In genomic region chr14:103716091-103716801, GRCh38 we compare ENCODE assay signal across 8 cellular contexts. TPM values are rescaled to one million over a fixed set of nuclear protein-coding genes. Genes with fewer than 3 reads are reported as not detected.
DNase-seq lines count a peak whose midpoint lies in the region; ATAC-seq and TF ChIP-seq lines count a peak whose summit lies in the region.

No MANE protein-coding gene starts in this region.

- H3K4me3 ChIP-seq in BJ (ENCODE audit: low read depth, low read length) (peak overlapping the region; percentile 81), Karpas-422 (ENCODE audit: low read length) (peak overlapping the region; percentile 87)

- H3K27me3 ChIP-seq in BJ (ENCODE audit: control insufficient read depth, insufficient read depth, low read length) (no peaks in the 10 kb centered on the region), Karpas-422 (ENCODE audit: low read length) (no peaks in the 10 kb centered on the region)

- no peaks in the 10 kb centered on the region for H3K9me3 ChIP-seq in Karpas-422 (ENCODE audit: low read length)

- H3K4me3 Mint-ChIP-seq in MCF 10A (ENCODE audit: unreplicated experiment), result peak overlapping the region; percentile 94

- H3K36me3 ChIP-seq in BJ (ENCODE audit: control insufficient read depth, insufficient read depth, low read length), result peaks cover 2% of the 10 kb centered on the region; the same call in 1 of the 2 replicates
- H3K36me3 ChIP-seq in Karpas-422 (ENCODE audit: insufficient read depth, low read length), result peaks cover 4% of the 10 kb centered on the region

- H3K9me2 ChIP-seq in Karpas-422 (replicated peaks; ENCODE audit: insufficient read depth, low read length), result no peaks in the 10 kb centered on the region

- ATAC-seq in GM18907 (IDR thresholded peaks at IDR 0.05; ENCODE audit: unreplicated experiment), result peak; percentile 0
- peak; percentile 4 for ATAC-seq in left lobe of liver
- no peak for ATAC-seq in GM21786 (IDR thresholded peaks at IDR 0.05; ENCODE audit: unreplicated experiment)

- no peaks in the 10 kb centered on the region for H3K9me3 Mint-ChIP-seq in MCF 10A (ENCODE audit: unreplicated experiment)

- H3K36me3 Mint-ChIP-seq in MCF 10A (ENCODE audit: insufficient read depth, unreplicated experiment), result peaks cover under 1% of the 10 kb centered on the region

- DNase-seq in BJ (ENCODE audit: low read depth) (no peak), Karpas-422 (peak; percentile 69), MCF 10A (ENCODE audit: unreplicated experiment) (no peak), left lobe of liver (ENCODE audit: low spot score) (no peak), substantia nigra (lab: John Stamatoyannopoulos, UW) (peak in 3 of 49 donors; percentile 25 to 89 (median 63)), NCI-H774 (lab: John Stamatoyannopoulos, UW) (no peak)

- POLR2A ChIA-PET in BJ (lab: Charles Lee), result interaction anchor here (0.8 kb wide), 1 partner anchor 12 kb away, joined by 4 read pairs; no protein-coding TSS in a partner anchor
- POLR2A ChIA-PET in MCF 10A (lab: Yijun Ruan, JAX), result interaction anchor here (1.0 to 2.5 kb wide), 10 partner anchors 12 to 330 kb away, joined by 3 to 7 read pairs (median 4); partner anchors contain the start of genes BAG5, COA8 and KLC1

- BruUV-seq in MCF 10A (replicated peaks; lab: Mats Ljungman, UMichigan), result no TSS peak

- H3K4me1 ChIP-seq in Karpas-422 (ENCODE audit: low read length), result peaks cover 41% of the 10 kb centered on the region

- peak overlapping the region; percentile 36; the same call in 1 of the 2 replicates for H3K27ac ChIP-seq in Karpas-422 (ENCODE audit: low read length)
- peak overlapping the region; percentile 38 for H3K27ac ChIP-seq in substantia nigra (ENCODE audit: low read depth, low read length, poor library complexity, severe bottlenecking)

- peak overlapping the region; percentile 32; the same call in 1 of the 2 replicates for H2AFZ ChIP-seq in Karpas-422 (ENCODE audit: low read length)

- H3K79me2 ChIP-seq in Karpas-422 (ENCODE audit: low read length), result peaks cover 90% of the 10 kb centered on the region

- H3K9ac ChIP-seq in Karpas-422 (ENCODE audit: low read length), result peak overlapping the region; percentile 87

- TF ChIP-seq CTCF in BJ (IDR thresholded peaks at IDR 0.05; ENCODE audit: insufficient read depth, low read depth, low read length), result no peak
- TF ChIP-seq CTCF in MCF 10A (IDR thresholded peaks at IDR 0.05; ENCODE audit: unreplicated experiment), result no peak

- intact Hi-C loops in MCF 10A (cut with micrococcal nuclease), result loop anchor here (10.0 kb wide), 2 partner anchors 91 to 141 kb away; partner anchors contain the start of gene KLC1

- CTCF ChIA-PET in BJ (lab: Yijun Ruan, JAX), result interaction anchor here (1.0 to 1.6 kb wide), 2 partner anchors 28 to 92 kb away, joined by 3 to 4 read pairs; no protein-coding TSS in a partner anchor
- CTCF ChIA-PET in MCF 10A (lab: Yijun Ruan, JAX), result interaction anchor here (0.5 to 0.9 kb wide), 3 partner anchors 9 to 67 kb away, joined by 3 read pairs; no protein-coding TSS in a partner anchor

- H3K27me3 Mint-ChIP-seq in MCF 10A (ENCODE audit: insufficient read depth, unreplicated experiment), result no peaks in the 10 kb centered on the region

- H3K4me1 Mint-ChIP-seq in MCF 10A (ENCODE audit: insufficient read depth, unreplicated experiment), result peaks cover 33% of the 10 kb centered on the region

- H3K27ac Mint-ChIP-seq in MCF 10A (ENCODE audit: low read depth, unreplicated experiment), result no peak overlapping the region

- H3K4me2 ChIP-seq in Karpas-422 (ENCODE audit: low read depth, low read length, poor library complexity, severe bottlenecking), result peak overlapping the region; percentile 82

- peaks cover 9% of the 10 kb centered on the region; the same call in 1 of the 2 replicates for H4K20me1 ChIP-seq in Karpas-422 (ENCODE audit: insufficient read depth, low read depth, low read length)

RNA-seq across cellular contexts. Expression of gene ZFYVE21, which starts 0.6 kb away (rescaled TPM):
- polyA plus RNA-seq in BJ (2011; rRNA removed), result 77.6 and 84.0 TPM in 2 replicates
- 19.3 and 26.3 TPM in 2 replicates for polyA minus RNA-seq in BJ (2011; rRNA and poly(A)+ RNA removed)
- total RNA-seq in Karpas-422 (2014; rRNA removed; shearing (Covaris generic); ENCODE audit: low replicate concordance), result 28.4 and 29.7 TPM in 2 replicates
- total RNA-seq in MCF 10A (2022), result 28.6 and 35.5 TPM in 2 replicates
- total RNA-seq in left lobe of liver, result 25.2 TPM

RNA-seq across cellular contexts. Expression of gene XRCC3, which starts 1.0 kb away (rescaled TPM):
- polyA plus RNA-seq in BJ (2011; rRNA removed), result 4.2 and 5.6 TPM in 2 replicates
- polyA minus RNA-seq in BJ (2011; rRNA and poly(A)+ RNA removed), result 2.4 and 2.7 TPM in 2 replicates
- 36.7 and 70.5 TPM in 2 replicates for total RNA-seq in Karpas-422 (2014; rRNA removed; shearing (Covaris generic); ENCODE audit: low replicate concordance)
- total RNA-seq in MCF 10A (2022) (9.4 and 17.5 TPM in 2 replicates), left lobe of liver (1.2 TPM)
